In the genomic region with DNA sequence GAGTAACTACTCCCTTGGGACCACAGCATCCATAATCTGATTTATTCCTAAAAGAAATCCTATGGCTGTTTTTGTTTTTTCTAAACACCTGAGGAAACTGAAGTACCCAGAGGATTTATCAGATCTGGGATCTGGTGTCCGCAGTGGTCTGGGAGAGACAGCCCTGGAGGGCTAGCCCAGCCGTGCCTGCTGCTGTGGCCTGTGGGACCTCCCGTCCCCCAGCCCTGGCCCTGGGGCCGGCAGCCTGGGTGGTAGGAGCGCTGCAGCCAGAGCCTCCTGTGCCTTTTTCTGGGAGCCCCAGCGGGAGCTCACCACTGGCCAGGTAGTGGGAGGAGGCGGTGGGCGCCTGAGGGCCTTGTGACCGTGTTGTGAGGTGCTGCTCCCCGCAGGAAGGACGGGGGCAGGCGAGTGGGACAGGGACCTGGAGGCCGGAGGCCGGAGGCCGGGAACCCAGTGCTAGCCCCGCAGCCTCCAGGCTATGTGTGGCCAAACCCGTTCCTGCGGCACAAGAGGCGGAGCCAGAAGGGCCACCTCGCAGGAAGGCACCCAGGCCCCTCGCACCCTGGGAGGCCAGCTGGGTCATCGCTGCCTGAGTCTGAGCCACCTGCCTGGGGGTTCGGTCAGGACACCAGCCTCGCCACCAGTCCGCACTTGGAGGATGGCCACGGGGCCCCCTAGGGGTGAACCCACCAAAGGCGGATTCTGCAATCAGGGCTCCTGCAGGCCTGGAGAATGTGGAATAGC, we compare ENCODE assay signal across 12 cellular contexts. TPM values are rescaled to one million over a fixed set of nuclear protein-coding genes. Genes with fewer than 3 reads are reported as not detected.
DNase-seq lines count a peak whose midpoint lies in the region; ATAC-seq, FAIRE-seq and TF ChIP-seq lines count a peak whose summit lies in the region.
"Had no signal": no experiment of that assay in that cellular context is flagged by ENCODE, and none has a peak within 500 bp of the region (broad histone marks: within the 10 kb centered on the region; RNA-seq: fewer than 3 reads in every experiment).

No MANE protein-coding gene starts in this region.

- WGBS in H1 (ENCODE audit: extremely low coverage in 1 of 2, insufficient coverage in 1 of 2, insufficient read length in 1 of 2, insufficient replicate concordance in 2 of 2, low coverage in 1 of 2, low lambda C conversion rate in 2 of 2, missing lambda C conversion rate in 1 of 2), 2 experiments, result 90% methylated on average over 26 of the region's 27 CpGs; no CpG with 5 or more reads in 1 of the 2 experiments

- POLR2A ChIA-PET in H1 (lab: Charles Lee; ENCODE audit: partially characterized antibody), result interaction anchor here (0.6 to 3.2 kb wide), 7 partner anchors 15 to 43 kb away, joined by 3 to 13 read pairs (median 3); a partner anchor contains a TSS

- no peak overlapping the region for H2BK15ac ChIP-seq in H1 (ENCODE audit: low read length)

- peak overlapping the region; percentile 71; the same call in 1 of the 2 replicates for H4K8ac ChIP-seq in H1 (ENCODE audit: extremely low read depth, insufficient read depth, low read length)

- peaks cover 16% of the 10 kb centered on the region for H3K36me3 Mint-ChIP-seq in type B pancreatic cell
- peaks cover 14 to 27% (median 16%) of the 10 kb centered on the region in 3 donors for H3K36me3 Mint-ChIP-seq in immature natural killer cell

- no peaks in the 10 kb centered on the region for H4K20me1 ChIP-seq in H1 (replicated peaks in 1 of 2; ENCODE audit: control insufficient read depth in 1 of 2, insufficient read depth in 2 of 2, low read length in 2 of 2)

- H2BK12ac ChIP-seq in H1 (ENCODE audit: low read depth, low read length), result peak overlapping the region; percentile 68; the same call in 1 of the 2 replicates

- H3K23ac ChIP-seq in H1 (ENCODE audit: insufficient read length), result no peak overlapping the region

- no peak overlapping the region for H3K9ac ChIP-seq in H1 (replicated peaks in 1 of 4; ENCODE audit: extremely low read depth in 1 of 4, low read depth in 3 of 4, low read length in 3 of 4)

- H3K56ac ChIP-seq in H1 (replicated peaks; ENCODE audit: insufficient read length, low read depth, low read length), result no peak overlapping the region

- H2BK5ac ChIP-seq in H1 (ENCODE audit: low read depth, low read length), result peak overlapping the region; percentile 29

- H3K36me3 ChIP-seq in Peyer's patch, result peaks cover 0 to 12% (median 0%) of the 10 kb centered on the region in 3 donors
- no peaks in the 10 kb centered on the region; a peak in 1 of 8 replicates for H3K36me3 ChIP-seq in H1 (ENCODE audit: control insufficient read depth in 2 of 4, insufficient read depth in 4 of 4, low read length in 3 of 4)
- H3K36me3 ChIP-seq in muscle layer of duodenum (ENCODE audit: control insufficient read depth in 1 of 2, insufficient read depth in 2 of 2, low read length in 2 of 2), result peaks cover 6% of the 10 kb centered on the region in 2 donors

- no peaks in the 10 kb centered on the region for H3K27me3 Mint-ChIP-seq in type B pancreatic cell
- no peaks in the 10 kb centered on the region for H3K27me3 Mint-ChIP-seq in immature natural killer cell (ENCODE audit: low read depth in 3 of 3)

- H3K4me3 Mint-ChIP-seq in type B pancreatic cell (no peak overlapping the region), immature natural killer cell (no peak overlapping the region)
- H3K4me3 Mint-ChIP-seq: T-helper 2 cell treated with Interferon-gamma antibody and Interleukin-4, amounts not matched to agents 5 μg/mL and 100 μg/mL, for 36 hours had no signal

- no peak overlapping the region for H4K5ac ChIP-seq in H1 (ENCODE audit: insufficient read length, low read depth, low read length)

- no peak overlapping the region for H3K4me3 ChIP-seq in Peyer's patch
- H3K4me3 ChIP-seq in H1 (ENCODE audit: extremely low read depth in 1 of 4, insufficient read depth in 2 of 4, low read depth in 3 of 4, low read length in 4 of 4), result no peak overlapping the region
- peak overlapping the region in 1 of 2 donors; percentile 25 for H3K4me3 ChIP-seq in muscle layer of duodenum (ENCODE audit: low read depth in 1 of 2, low read length in 2 of 2)

- no peak overlapping the region for H2BK120ac ChIP-seq in H1 (replicated peaks; ENCODE audit: low read depth, low read length)

- no peak overlapping the region for H4K91ac ChIP-seq in H1 (replicated peaks; ENCODE audit: insufficient read length, low read length)

- H3K4me2 ChIP-seq in H1 (ENCODE audit: insufficient read depth in 1 of 2, low read depth in 2 of 2, low read length in 2 of 2), result no peak overlapping the region

- no peaks in the 10 kb centered on the region for H3K9me3 Mint-ChIP-seq in type B pancreatic cell
- no peaks in the 10 kb centered on the region for H3K9me3 Mint-ChIP-seq in immature natural killer cell
- H3K9me3 Mint-ChIP-seq: T-helper 2 cell treated with Interferon-gamma antibody and Interleukin-4, amounts not matched to agents 5 μg/mL and 100 μg/mL, for 36 hours had no signal

- H3K9me3 ChIP-seq in Peyer's patch (no peaks in the 10 kb centered on the region), H1 (ENCODE audit: insufficient read depth in 2 of 2, low read depth in 1 of 2, low read length in 1 of 2) (no peaks in the 10 kb centered on the region), muscle layer of duodenum (ENCODE audit: control insufficient read depth in 1 of 2, low read length in 2 of 2) (no peaks in the 10 kb centered on the region)

- H2AK5ac ChIP-seq in H1 (ENCODE audit: low read depth, low read length), result no peak overlapping the region

- H3K79me2 ChIP-seq in H1 (ENCODE audit: control insufficient read depth in 1 of 2, insufficient read depth in 2 of 2, low read length in 2 of 2), result no peaks in the 10 kb centered on the region

- peak overlapping the region; percentile 87 for H3K27ac Mint-ChIP-seq in type B pancreatic cell
- H3K27ac Mint-ChIP-seq in immature natural killer cell, result no peak overlapping the region
- H3K27ac Mint-ChIP-seq: T-helper 2 cell treated with Interferon-gamma antibody and Interleukin-4, amounts not matched to agents 5 μg/mL and 100 μg/mL, for 36 hours had no signal

- TF ChIP-seq POLR2A in Peyer's patch (IDR thresholded peaks at IDR 0.05), result no peak
- no peak for TF ChIP-seq POLR2A in H1 (IDR thresholded peaks at IDR 0.05; ENCODE audit: control extremely low read depth in 1 of 2, low read depth in 2 of 2, low read length in 2 of 2)

- CTCF ChIA-PET in H1 (lab: Charles Lee; ENCODE audit: partially characterized antibody), result interaction anchor here (0.6 to 9.0 kb wide), 20 partner anchors 9 to 348 kb away, joined by 3 to 98 read pairs (median 4); a partner anchor contains a TSS

- no peaks in the 10 kb centered on the region for H3K23me2 ChIP-seq in H1 (ENCODE audit: low read depth, low read length)

- H2AFZ ChIP-seq in H1 (ENCODE audit: low read length), result no peak overlapping the region

- peak; percentile 21 to 38; a peak in 2 of 4 replicates for TF ChIP-seq RAD21 in H1 (IDR thresholded peaks at IDR 0.05 in 1 of 2, conservative IDR thresholded peaks at IDR 0.05 in 1 of 2; ENCODE audit: low read depth in 2 of 2, low read length in 2 of 2)

- no peak for TF ChIP-seq EP300 in H1 (IDR thresholded peaks at IDR 0.05; ENCODE audit: borderline replicate concordance in 1 of 2, low read depth in 2 of 2, low read length in 2 of 2)

- TF ChIP-seq CTCF in Peyer's patch (IDR thresholded peaks at IDR 0.05), result no peak
- peak; percentile 49 to 54 (median 54) for TF ChIP-seq CTCF in H1 (IDR thresholded peaks at IDR 0.05; ENCODE audit: control extremely low read depth in 1 of 3, insufficient read depth in 1 of 3, low read depth in 1 of 3, low read length in 3 of 3)
- TF ChIP-seq CTCF in type B pancreatic cell (conservative IDR thresholded peaks at IDR 0.05), result peak; percentile 42

- no peaks in the 10 kb centered on the region for H3K79me1 ChIP-seq in H1 (ENCODE audit: low read depth, low read length)

- no peak for ATAC-seq in HG03159 (IDR thresholded peaks at IDR 0.05; ENCODE audit: unreplicated experiment)

- H3K4me1 ChIP-seq in Peyer's patch (peaks cover 0 to 45% (median 6%) of the 10 kb centered on the region in 4 donors), H1 (replicated peaks in 1 of 4; ENCODE audit: control insufficient read depth in 3 of 4, insufficient read depth in 4 of 4, low read length in 3 of 4) (peaks cover 2 to 22% (median 13%) of the 10 kb centered on the region in 4 experiments; a peak in 6 of 7 replicates), muscle layer of duodenum (ENCODE audit: control insufficient read depth in 1 of 2, insufficient read depth in 2 of 2, low read length in 2 of 2) (peaks cover 38 to 42% of the 10 kb centered on the region in 2 donors)

- DNase-seq in Peyer's patch (no peak), H1 (ENCODE audit: low read depth in 1 of 2, low spot score in 2 of 2) (no peak), type B pancreatic cell (ENCODE audit: extremely low spot score, unreplicated experiment) (no peak), immature natural killer cell (no peak), T1000 (lab: John Stamatoyannopoulos, UW) (no peak)
- DNase-seq: activated T-cell treated with anti-CD3 and anti-CD28 coated beads for 4 hours; DMS153; NK-92 treated with Interleukin-12 subunit alpha and Interleukin-12 subunit beta, amount 100 ng/mL, for 24 hours had no signal

- H3K27me3 ChIP-seq in Peyer's patch (no peaks in the 10 kb centered on the region), H1 (replicated peaks in 1 of 4; ENCODE audit: control insufficient read depth in 3 of 4, extremely low read depth in 1 of 4, insufficient read depth in 3 of 4, low read length in 3 of 4) (no peaks in the 10 kb centered on the region), muscle layer of duodenum (ENCODE audit: low read depth, low read length) (no peaks in the 10 kb centered on the region)

- H2BK20ac ChIP-seq in H1 (ENCODE audit: low read length), result no peak overlapping the region

- no peak overlapping the region for H3K18ac ChIP-seq in H1 (ENCODE audit: extremely low read depth, low read length)

- peaks cover 46% of the 10 kb centered on the region for H3K4me1 Mint-ChIP-seq in type B pancreatic cell (ENCODE audit: unreplicated experiment)
- no peaks in the 10 kb centered on the region for H3K4me1 Mint-ChIP-seq in immature natural killer cell

- no peak overlapping the region for H3K14ac ChIP-seq in H1 (ENCODE audit: insufficient read length)

- H3K27ac ChIP-seq in Peyer's patch (peak overlapping the region; percentile 66 to 85 (median 80)), H1 (ENCODE audit: low read depth, low read length) (no peak overlapping the region), muscle layer of duodenum (ENCODE audit: low read length) (peak overlapping the region; percentile 93)

- H3K4ac ChIP-seq in H1 (replicated peaks; ENCODE audit: insufficient read length, low read depth, low read length), result no peak overlapping the region

- FAIRE-seq in H1 (lab: Jason Lieb, UNC), result no peak
- FAIRE-seq: colon had no signal

RNA-seq across cellular contexts. Expression of a gene that starts 18.2 kb away (rescaled TPM):
- 10 to 100 TPM in 3 of 4 donors, 1 to 10 TPM in 1; 4.9 to 82.5 (median 31.6) TPM for total RNA-seq in Peyer's patch
- 0.67 and 0.97 TPM in 2 replicates for total RNA-seq in H1 (2021; fragmentation: NEBNext Ultra II Directional; extraction: Animal tissue kit (Norgen Biotek cat#: 25700))
- 0.91 and 2.0 TPM in 2 replicates for polyA plus RNA-seq in H1 (2011; rRNA removed)
- 1.5 TPM for polyA plus RNA-seq in H1 (2011; cell fraction: cytosol; rRNA removed)
- 1.4 TPM for polyA plus RNA-seq in H1 (2011; cell fraction: nucleus; rRNA removed)
- polyA plus RNA-seq in H1 (2012, experiment 1 of 2), result 0.51 to 0.98 TPM (median 0.72 TPM) in 4 replicates
- 0.28 TPM for polyA plus RNA-seq in H1 (2012, experiment 2 of 2)
- 0.36 TPM for polyA plus RNA-seq in H1 (2013, experiment 1 of 2)
- polyA plus RNA-seq in H1 (2013, experiment 2 of 2), result 0.42 TPM
- polyA minus RNA-seq in H1 (2011; rRNA and poly(A)+ RNA removed), result not detected in 2 replicates
- 1.2 TPM for polyA minus RNA-seq in H1 (2011; cell fraction: cytosol; rRNA and poly(A)+ RNA removed)
- 1.4 TPM for polyA minus RNA-seq in H1 (2011; cell fraction: nucleus; rRNA and poly(A)+ RNA removed)
- 1.5 and 5.2 TPM in 2 replicates for total RNA-seq in type B pancreatic cell (ENCODE audit: low replicate concordance)
- not detected for polyA plus RNA-seq in immature natural killer cell

RNA-seq across cellular contexts. Expression of a gene that starts 43.7 kb away (rescaled TPM):
- total RNA-seq in Peyer's patch (10 to 100 TPM; 24.4 to 83.3 (median 28.2) TPM), type B pancreatic cell (ENCODE audit: low replicate concordance) (27.3 and 30.6 TPM in 2 replicates)
- total RNA-seq in H1 (2021; fragmentation: NEBNext Ultra II Directional; extraction: Animal tissue kit (Norgen Biotek cat#: 25700)), result 11.4 and 12.7 TPM in 2 replicates
- polyA plus RNA-seq in H1 (2011; rRNA removed) (6.2 and 10.5 TPM in 2 replicates), immature natural killer cell (10 to 100 TPM; 40.0 to 89.3 (median 49.5) TPM)
- 9.3 TPM for polyA plus RNA-seq in H1 (2011; cell fraction: cytosol; rRNA removed)
- polyA plus RNA-seq in H1 (2011; cell fraction: nucleus; rRNA removed), result 4.7 TPM
- polyA plus RNA-seq in H1 (2012, experiment 1 of 2), result 11.4 to 12.6 TPM (median 12.1 TPM) in 4 replicates
- 5.5 TPM for polyA plus RNA-seq in H1 (2012, experiment 2 of 2)
- 9.4 TPM for polyA plus RNA-seq in H1 (2013, experiment 1 of 2)
- 10.6 TPM for polyA plus RNA-seq in H1 (2013, experiment 2 of 2)
- polyA minus RNA-seq in H1 (2011; rRNA and poly(A)+ RNA removed), result 5.5 and 11.1 TPM in 2 replicates
- polyA minus RNA-seq in H1 (2011; cell fraction: cytosol; rRNA and poly(A)+ RNA removed), result 5.0 TPM
- 6.3 TPM for polyA minus RNA-seq in H1 (2011; cell fraction: nucleus; rRNA and poly(A)+ RNA removed)

Comparison
In these comparisons a context has a peak if more than half of its experiments do, and no peak if none do; other contexts are left out.
1. CTCF ChIP-seq: peak in H1 (3 of 3) and type B pancreatic cell (single experiment); none in Peyer's patch (0 of 6).